In the genomic region with DNA sequence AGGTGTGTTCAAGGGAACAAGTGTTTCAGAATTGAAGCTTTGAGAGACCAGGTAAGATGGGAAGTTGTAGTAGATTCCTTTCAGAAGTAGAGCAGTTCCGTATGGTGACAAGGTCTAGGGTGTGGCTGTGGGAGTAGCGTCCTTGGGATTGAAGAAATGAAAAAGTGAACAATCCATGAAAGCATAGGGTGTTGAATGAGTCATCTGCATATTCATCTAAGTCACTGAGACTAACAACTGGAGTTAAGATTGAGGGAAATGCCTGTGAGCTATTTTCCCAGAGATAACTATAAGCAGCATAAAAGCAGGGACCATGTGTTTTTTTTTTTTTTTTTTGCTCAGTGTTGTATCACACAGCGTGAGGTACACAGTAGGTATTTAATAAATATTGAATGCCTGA, we compare ENCODE assay signal across 11 cellular contexts.
DNase-seq lines count a peak whose midpoint lies in the region; ATAC-seq and TF ChIP-seq lines count a peak whose summit lies in the region.
"Had no signal": no experiment of that assay in that cellular context is flagged by ENCODE, and none has a peak within 500 bp of the region (broad histone marks: within the 10 kb centered on the region; RNA-seq: fewer than 3 reads in every experiment).

No MANE protein-coding gene starts in this region.

- no peak for ATAC-seq in GM18873 (IDR thresholded peaks at IDR 0.05; ENCODE audit: low FRiP score, unreplicated experiment)
- no peak for ATAC-seq in GM21576 (IDR thresholded peaks at IDR 0.05; ENCODE audit: unreplicated experiment)
- ATAC-seq: heart left ventricle, sciatic nerve had no signal

- CTCF ChIA-PET in activated naive CD4-positive, alpha-beta T cell treated with anti-CD3 and anti-CD28 coated beads, Interleukin-2, amount 10 ng/mL, durations not matched to agents 7 days and 5 days (lab: Charles Lee): interaction anchor here (0.8 to 1.2 kb wide), 2 partner anchors 173 to 235 kb away, joined by 3 read pairs; no protein-coding TSS in a partner anchor

- no peaks in the 10 kb centered on the region for H3K27me3 Mint-ChIP-seq in activated naive CD4-positive, alpha-beta T cell treated with anti-CD3 and anti-CD28 coated beads, Interleukin-2, amount 10 ng/mL, durations not matched to agents 7 days and 5 days
- no peaks in the 10 kb centered on the region for H3K27me3 Mint-ChIP-seq in type B pancreatic cell

- peaks cover 10% of the 10 kb centered on the region for H3K4me1 Mint-ChIP-seq in activated naive CD4-positive, alpha-beta T cell treated with anti-CD3 and anti-CD28 coated beads, Interleukin-2, amount 10 ng/mL, durations not matched to agents 7 days and 5 days
- H3K4me1 Mint-ChIP-seq in type B pancreatic cell (ENCODE audit: unreplicated experiment): no peaks in the 10 kb centered on the region

- no peak for DNase-seq in activated naive CD4-positive, alpha-beta T cell treated with anti-CD3 and anti-CD28 coated beads, Interleukin-2, amount 10 ng/mL, durations not matched to agents 7 days and 5 days
- DNase-seq in activated naive CD4-positive, alpha-beta T cell treated with anti-CD3 and anti-CD28 coated beads, Interleukin-2, amount 50 U/mL, for 16 hours: no peak
- DNase-seq in RKO (ENCODE audit: low spot score) (peak; percentile 62), fibroblast of mammary gland (ENCODE audit: low read depth) (peak; percentile 54), type B pancreatic cell (ENCODE audit: extremely low spot score, unreplicated experiment) (no peak), NK-92 (lab: John Stamatoyannopoulos, UW; ENCODE audit: unreplicated experiment) (no peak)
- DNase-seq: heart left ventricle, NCI-H2081 had no signal

- peak overlapping the region; percentile 15 for H3K27ac Mint-ChIP-seq in activated naive CD4-positive, alpha-beta T cell treated with anti-CD3 and anti-CD28 coated beads, Interleukin-2, amount 10 ng/mL, durations not matched to agents 7 days and 5 days
- peak overlapping the region; percentile 53 for H3K27ac Mint-ChIP-seq in type B pancreatic cell

- no peak overlapping the region for H3K4me3 Mint-ChIP-seq in activated naive CD4-positive, alpha-beta T cell treated with anti-CD3 and anti-CD28 coated beads, Interleukin-2, amount 10 ng/mL, durations not matched to agents 7 days and 5 days
- H3K4me3 Mint-ChIP-seq in type B pancreatic cell: no peak overlapping the region

- H3K36me3 Mint-ChIP-seq in activated naive CD4-positive, alpha-beta T cell treated with anti-CD3 and anti-CD28 coated beads, Interleukin-2, amount 10 ng/mL, durations not matched to agents 7 days and 5 days: peaks cover 21% of the 10 kb centered on the region
- peaks cover 14% of the 10 kb centered on the region for H3K36me3 Mint-ChIP-seq in type B pancreatic cell

- no peak overlapping the region for H3K4me3 ChIP-seq in fibroblast of mammary gland (ENCODE audit: control insufficient read depth, low read depth, low read length)
- H3K4me3 ChIP-seq: heart left ventricle had no signal

- H3K9me3 Mint-ChIP-seq in activated naive CD4-positive, alpha-beta T cell treated with anti-CD3 and anti-CD28 coated beads, Interleukin-2, amount 10 ng/mL, durations not matched to agents 7 days and 5 days: no peaks in the 10 kb centered on the region
- no peaks in the 10 kb centered on the region for H3K9me3 Mint-ChIP-seq in type B pancreatic cell

- TF ChIP-seq CTCF in fibroblast of mammary gland (conservative IDR thresholded peaks at IDR 0.05; ENCODE audit: control insufficient read depth, insufficient read depth, low read depth, low read length): no peak
- no peak for TF ChIP-seq CTCF in type B pancreatic cell (conservative IDR thresholded peaks at IDR 0.05)

Comparison
In these comparisons a context has a peak if more than half of its experiments do, and no peak if none do; other contexts are left out.
1. DNase-seq: peak in RKO (single experiment) and fibroblast of mammary gland (single experiment); none in activated naive CD4-positive, alpha-beta T cell treated with anti-CD3 and anti-CD28 coated beads, Interleukin-2, amount 10 ng/mL, durations not matched to agents 7 days and 5 days (single experiment), activated naive CD4-positive, alpha-beta T cell treated with anti-CD3 and anti-CD28 coated beads, Interleukin-2, amount 50 U/mL, for 16 hours (single experiment), type B pancreatic cell (single experiment) and NK-92 (single experiment).